Comparison of ENCODE assay signal across 1 cellular context in the genomic region with DNA sequence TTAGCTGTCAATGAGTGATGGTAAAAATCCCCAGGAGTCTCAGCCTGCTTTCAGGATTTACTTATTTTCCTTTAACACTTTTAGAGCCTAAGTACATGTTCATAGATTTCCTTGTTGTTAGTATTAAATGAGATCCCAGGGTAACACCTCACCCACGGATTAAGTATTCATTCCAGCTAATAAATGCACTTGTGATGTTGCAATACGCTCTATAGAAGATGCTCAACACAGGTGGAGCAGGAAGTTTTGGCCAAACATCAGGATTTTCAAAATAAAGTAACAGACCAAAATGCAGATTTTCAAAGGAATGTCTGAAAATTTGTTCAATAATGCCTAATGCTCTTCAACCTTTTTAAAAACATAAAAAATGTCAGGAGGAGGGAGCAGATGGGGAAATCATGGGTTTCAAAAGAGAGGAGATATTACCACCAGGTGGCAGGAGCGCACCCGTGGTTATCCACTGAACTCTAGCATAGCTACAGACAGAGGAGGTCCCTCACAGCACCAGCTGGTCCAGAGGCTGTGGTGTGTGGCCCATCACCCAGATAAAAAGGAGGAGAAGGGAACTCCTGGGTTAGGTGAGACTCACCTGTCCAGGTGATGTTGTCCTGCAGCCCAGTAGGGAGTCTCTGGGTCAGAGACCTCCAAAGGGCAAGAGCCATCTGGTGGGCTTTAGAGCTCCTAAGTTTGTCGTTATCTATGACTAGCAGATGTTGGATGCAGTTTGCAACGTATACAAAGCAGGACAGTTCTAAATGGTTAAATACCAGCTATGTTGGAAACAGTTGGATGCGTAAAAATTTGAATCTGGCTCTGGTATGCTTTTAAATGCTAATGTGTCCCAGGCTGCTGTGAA.
TF ChIP-seq lines count a peak whose summit lies in the region.

No MANE protein-coding gene starts in this region.

TF ChIP-seq in WTC11, 78 proteins besides CTCF, POLR2A, EP300 and RAD21 (continued from another document):
- TF ChIP-seq, protein P1, sequence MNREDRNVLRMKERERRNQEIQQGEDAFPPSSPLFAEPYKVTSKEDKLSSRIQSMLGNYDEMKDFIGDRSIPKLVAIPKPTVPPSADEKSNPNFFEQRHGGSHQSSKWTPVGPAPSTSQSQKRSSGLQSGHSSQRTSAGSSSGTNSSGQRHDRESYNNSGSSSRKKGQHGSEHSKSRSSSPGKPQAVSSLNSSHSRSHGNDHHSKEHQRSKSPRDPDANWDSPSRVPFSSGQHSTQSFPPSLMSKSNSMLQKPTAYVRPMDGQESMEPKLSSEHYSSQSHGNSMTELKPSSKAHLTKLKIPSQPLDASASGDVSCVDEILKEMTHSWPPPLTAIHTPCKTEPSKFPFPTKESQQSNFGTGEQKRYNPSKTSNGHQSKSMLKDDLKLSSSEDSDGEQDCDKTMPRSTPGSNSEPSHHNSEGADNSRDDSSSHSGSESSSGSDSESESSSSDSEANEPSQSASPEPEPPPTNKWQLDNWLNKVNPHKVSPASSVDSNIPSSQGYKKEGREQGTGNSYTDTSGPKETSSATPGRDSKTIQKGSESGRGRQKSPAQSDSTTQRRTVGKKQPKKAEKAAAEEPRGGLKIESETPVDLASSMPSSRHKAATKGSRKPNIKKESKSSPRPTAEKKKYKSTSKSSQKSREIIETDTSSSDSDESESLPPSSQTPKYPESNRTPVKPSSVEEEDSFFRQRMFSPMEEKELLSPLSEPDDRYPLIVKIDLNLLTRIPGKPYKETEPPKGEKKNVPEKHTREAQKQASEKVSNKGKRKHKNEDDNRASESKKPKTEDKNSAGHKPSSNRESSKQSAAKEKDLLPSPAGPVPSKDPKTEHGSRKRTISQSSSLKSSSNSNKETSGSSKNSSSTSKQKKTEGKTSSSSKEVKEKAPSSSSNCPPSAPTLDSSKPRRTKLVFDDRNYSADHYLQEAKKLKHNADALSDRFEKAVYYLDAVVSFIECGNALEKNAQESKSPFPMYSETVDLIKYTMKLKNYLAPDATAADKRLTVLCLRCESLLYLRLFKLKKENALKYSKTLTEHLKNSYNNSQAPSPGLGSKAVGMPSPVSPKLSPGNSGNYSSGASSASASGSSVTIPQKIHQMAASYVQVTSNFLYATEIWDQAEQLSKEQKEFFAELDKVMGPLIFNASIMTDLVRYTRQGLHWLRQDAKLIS (CRISPR knock-in tag; IDR thresholded peaks at IDR 0.05; ENCODE audit: borderline replicate concordance) = no peak
- TF ChIP-seq FOXP1 (CRISPR knock-in tag; IDR thresholded peaks at IDR 0.05; ENCODE audit: borderline replicate concordance) (no peak), ZNF671 (CRISPR knock-in tag; IDR thresholded peaks at IDR 0.05) (no peak), ZNF219 (CRISPR knock-in tag; IDR thresholded peaks at IDR 0.05; ENCODE audit: borderline replicate concordance) (no peak), EMX1 (CRISPR knock-in tag; IDR thresholded peaks at IDR 0.05) (no peak), CREB1 (CRISPR knock-in tag; IDR thresholded peaks at IDR 0.05) (no peak), ZNF121 (CRISPR knock-in tag; IDR thresholded peaks at IDR 0.05) (no peak), NFATC4 (CRISPR knock-in tag; IDR thresholded peaks at IDR 0.05) (no peak), CREM (CRISPR knock-in tag; IDR thresholded peaks at IDR 0.05) (no peak), ATF1 (CRISPR knock-in tag; IDR thresholded peaks at IDR 0.05) (no peak)
- TF ChIP-seq, protein P2, sequence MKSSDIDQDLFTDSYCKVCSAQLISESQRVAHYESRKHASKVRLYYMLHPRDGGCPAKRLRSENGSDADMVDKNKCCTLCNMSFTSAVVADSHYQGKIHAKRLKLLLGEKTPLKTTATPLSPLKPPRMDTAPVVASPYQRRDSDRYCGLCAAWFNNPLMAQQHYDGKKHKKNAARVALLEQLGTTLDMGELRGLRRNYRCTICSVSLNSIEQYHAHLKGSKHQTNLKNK (CRISPR knock-in tag; IDR thresholded peaks at IDR 0.05) = no peak
- TF ChIP-seq, protein P3, sequence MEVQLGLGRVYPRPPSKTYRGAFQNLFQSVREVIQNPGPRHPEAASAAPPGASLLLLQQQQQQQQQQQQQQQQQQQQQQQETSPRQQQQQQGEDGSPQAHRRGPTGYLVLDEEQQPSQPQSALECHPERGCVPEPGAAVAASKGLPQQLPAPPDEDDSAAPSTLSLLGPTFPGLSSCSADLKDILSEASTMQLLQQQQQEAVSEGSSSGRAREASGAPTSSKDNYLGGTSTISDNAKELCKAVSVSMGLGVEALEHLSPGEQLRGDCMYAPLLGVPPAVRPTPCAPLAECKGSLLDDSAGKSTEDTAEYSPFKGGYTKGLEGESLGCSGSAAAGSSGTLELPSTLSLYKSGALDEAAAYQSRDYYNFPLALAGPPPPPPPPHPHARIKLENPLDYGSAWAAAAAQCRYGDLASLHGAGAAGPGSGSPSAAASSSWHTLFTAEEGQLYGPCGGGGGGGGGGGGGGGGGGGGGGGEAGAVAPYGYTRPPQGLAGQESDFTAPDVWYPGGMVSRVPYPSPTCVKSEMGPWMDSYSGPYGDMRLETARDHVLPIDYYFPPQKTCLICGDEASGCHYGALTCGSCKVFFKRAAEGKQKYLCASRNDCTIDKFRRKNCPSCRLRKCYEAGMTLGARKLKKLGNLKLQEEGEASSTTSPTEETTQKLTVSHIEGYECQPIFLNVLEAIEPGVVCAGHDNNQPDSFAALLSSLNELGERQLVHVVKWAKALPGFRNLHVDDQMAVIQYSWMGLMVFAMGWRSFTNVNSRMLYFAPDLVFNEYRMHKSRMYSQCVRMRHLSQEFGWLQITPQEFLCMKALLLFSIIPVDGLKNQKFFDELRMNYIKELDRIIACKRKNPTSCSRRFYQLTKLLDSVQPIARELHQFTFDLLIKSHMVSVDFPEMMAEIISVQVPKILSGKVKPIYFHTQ (CRISPR knock-in tag; IDR thresholded peaks at IDR 0.05) = no peak
- TF ChIP-seq, protein P4, sequence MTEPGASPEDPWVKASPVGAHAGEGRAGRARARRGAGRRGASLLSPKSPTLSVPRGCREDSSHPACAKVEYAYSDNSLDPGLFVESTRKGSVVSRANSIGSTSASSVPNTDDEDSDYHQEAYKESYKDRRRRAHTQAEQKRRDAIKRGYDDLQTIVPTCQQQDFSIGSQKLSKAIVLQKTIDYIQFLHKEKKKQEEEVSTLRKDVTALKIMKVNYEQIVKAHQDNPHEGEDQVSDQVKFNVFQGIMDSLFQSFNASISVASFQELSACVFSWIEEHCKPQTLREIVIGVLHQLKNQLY (CRISPR knock-in tag; IDR thresholded peaks at IDR 0.05) = no peak
